In the genomic region with DNA sequence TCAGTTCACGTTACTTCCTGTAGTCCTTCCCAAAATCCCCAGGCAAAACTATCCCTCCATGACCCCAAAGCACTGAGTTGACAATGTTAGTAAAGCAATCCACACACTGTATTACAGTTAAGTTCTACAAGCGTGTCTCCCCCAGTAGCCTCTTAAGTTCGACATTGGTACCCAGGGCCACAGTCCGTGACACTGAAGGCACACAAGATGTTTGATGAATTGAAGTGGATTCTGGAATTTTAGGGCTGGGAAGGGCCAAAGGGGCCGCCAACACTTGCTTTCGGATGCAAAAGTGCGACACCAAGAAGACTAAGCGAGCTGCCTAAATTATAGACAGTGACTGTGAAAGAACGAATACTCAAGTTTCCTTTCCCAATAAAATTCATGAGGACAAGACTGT, we compare ENCODE assay signal across 10 cellular contexts. TPM values are rescaled to one million over a fixed set of nuclear protein-coding genes. Genes with fewer than 3 reads are reported as not detected.
DNase-seq lines count a peak whose midpoint lies in the region; ATAC-seq, FAIRE-seq and TF ChIP-seq lines count a peak whose summit lies in the region.
"Had no signal": no experiment of that assay in that cellular context is flagged by ENCODE, and none has a peak within 500 bp of the region (broad histone marks: within the 10 kb centered on the region; RNA-seq: fewer than 3 reads in every experiment).

No MANE protein-coding gene starts in this region.

- no peak overlapping the region for H2AFZ ChIP-seq in astrocyte (ENCODE audit: low read depth, low read length)

- no peak for ATAC-seq in activated naive CD8-positive, alpha-beta T cell treated with anti-CD3 and anti-CD28 coated beads, Interleukin-2, amount 10 ng/mL, durations not matched to agents 7 days and 5 days (ENCODE audit: low read depth)
- ATAC-seq in activated naive CD8-positive, alpha-beta T cell treated with anti-CD3 and anti-CD28 coated beads, Interleukin-2, amount 50 U/mL, for 24 hours: no peak
- no peak for ATAC-seq in GM21737 (IDR thresholded peaks at IDR 0.05; ENCODE audit: unreplicated experiment)
- no peak for ATAC-seq in GM21423 (IDR thresholded peaks at IDR 0.05; ENCODE audit: unreplicated experiment)

- H3K9me3 Mint-ChIP-seq in activated naive CD8-positive, alpha-beta T cell treated with anti-CD3 and anti-CD28 coated beads, Interleukin-2, amount 10 ng/mL, durations not matched to agents 7 days and 5 days: no peaks in the 10 kb centered on the region
- H3K9me3 Mint-ChIP-seq in activated naive CD8-positive, alpha-beta T cell treated with anti-CD3 and anti-CD28 coated beads, Interleukin-2, amount 50 U/mL, for 24 hours: no peaks in the 10 kb centered on the region
- H3K9me3 Mint-ChIP-seq in astrocyte (ENCODE audit: unreplicated experiment) (no peaks in the 10 kb centered on the region), type B pancreatic cell (no peaks in the 10 kb centered on the region), mesothelial cell of epicardium (no peaks in the 10 kb centered on the region)
- H3K9me3 Mint-ChIP-seq: naive B cell had no signal

- H3K79me2 ChIP-seq in astrocyte (ENCODE audit: insufficient read depth, low read length): peaks cover 90% of the 10 kb centered on the region

- TF ChIP-seq CTCF in astrocyte (IDR thresholded peaks at IDR 0.05; ENCODE audit: insufficient read depth, low read depth, low read length) (no peak), kidney (IDR thresholded peaks at IDR 0.05; ENCODE audit: borderline replicate concordance, extremely low read depth, insufficient read depth) (no peak), type B pancreatic cell (conservative IDR thresholded peaks at IDR 0.05) (peak; percentile 9), mesothelial cell of epicardium (IDR thresholded peaks at IDR 0.05; ENCODE audit: unreplicated experiment) (no peak)

- peaks cover 67% of the 10 kb centered on the region for H4K20me1 ChIP-seq in astrocyte (ENCODE audit: insufficient read depth, low read length)

- H3K36me3 ChIP-seq in astrocyte (ENCODE audit: insufficient read depth, low read length) (no peaks in the 10 kb centered on the region), kidney (ENCODE audit: control insufficient read depth in 1 of 2, insufficient read depth in 2 of 2, low read length in 2 of 2) (no peaks in the 10 kb centered on the region)

- H3K27ac ChIP-seq in astrocyte (ENCODE audit: low read depth, low read length): no peak overlapping the region
- no peak overlapping the region for H3K27ac ChIP-seq in kidney (ENCODE audit: low read depth in 2 of 2, low read length in 2 of 2)

- H3K27me3 Mint-ChIP-seq in activated naive CD8-positive, alpha-beta T cell treated with anti-CD3 and anti-CD28 coated beads, Interleukin-2, amount 10 ng/mL, durations not matched to agents 7 days and 5 days: no peaks in the 10 kb centered on the region
- H3K27me3 Mint-ChIP-seq in activated naive CD8-positive, alpha-beta T cell treated with anti-CD3 and anti-CD28 coated beads, Interleukin-2, amount 50 U/mL, for 24 hours: no peaks in the 10 kb centered on the region
- H3K27me3 Mint-ChIP-seq in astrocyte (ENCODE audit: low read depth, unreplicated experiment) (no peaks in the 10 kb centered on the region), type B pancreatic cell (no peaks in the 10 kb centered on the region), mesothelial cell of epicardium (ENCODE audit: low read depth) (no peaks in the 10 kb centered on the region)
- H3K27me3 Mint-ChIP-seq: naive B cell had no signal

- POLR2A ChIA-PET in activated naive CD8-positive, alpha-beta T cell treated with anti-CD3 and anti-CD28 coated beads, Interleukin-2, amount 10 ng/mL, durations not matched to agents 7 days and 5 days (lab: Charles Lee): interaction anchor here (0.6 kb wide), 1 partner anchor 142 kb away, joined by 5 read pairs; no protein-coding TSS in a partner anchor

- no peaks in the 10 kb centered on the region for H3K9me3 ChIP-seq in astrocyte (ENCODE audit: insufficient read depth, low read depth, low read length)
- H3K9me3 ChIP-seq in kidney (ENCODE audit: control insufficient read depth in 1 of 2, low read length in 2 of 2): no peaks in the 10 kb centered on the region

- no peaks in the 10 kb centered on the region for H3K27me3 ChIP-seq in astrocyte (ENCODE audit: insufficient read depth, low read length)

- peaks cover 33% of the 10 kb centered on the region for H3K4me1 Mint-ChIP-seq in activated naive CD8-positive, alpha-beta T cell treated with anti-CD3 and anti-CD28 coated beads, Interleukin-2, amount 10 ng/mL, durations not matched to agents 7 days and 5 days
- H3K4me1 Mint-ChIP-seq in activated naive CD8-positive, alpha-beta T cell treated with anti-CD3 and anti-CD28 coated beads, Interleukin-2, amount 50 U/mL, for 24 hours: peaks cover 40% of the 10 kb centered on the region
- H3K4me1 Mint-ChIP-seq in astrocyte (ENCODE audit: low read depth, unreplicated experiment) (peaks cover 37% of the 10 kb centered on the region), type B pancreatic cell (ENCODE audit: unreplicated experiment) (peaks cover 50% of the 10 kb centered on the region), mesothelial cell of epicardium (peaks cover 29% of the 10 kb centered on the region)

- H3K9ac ChIP-seq in astrocyte (ENCODE audit: low read length): peak overlapping the region; percentile 99
- H3K9ac ChIP-seq in kidney (ENCODE audit: low read length in 2 of 2): no peak overlapping the region

- H3K36me3 Mint-ChIP-seq in activated naive CD8-positive, alpha-beta T cell treated with anti-CD3 and anti-CD28 coated beads, Interleukin-2, amount 10 ng/mL, durations not matched to agents 7 days and 5 days: peaks cover 8% of the 10 kb centered on the region
- peaks cover 19% of the 10 kb centered on the region for H3K36me3 Mint-ChIP-seq in activated naive CD8-positive, alpha-beta T cell treated with anti-CD3 and anti-CD28 coated beads, Interleukin-2, amount 50 U/mL, for 24 hours (ENCODE audit: low read depth)
- no peaks in the 10 kb centered on the region for H3K36me3 Mint-ChIP-seq in astrocyte (ENCODE audit: low read depth, unreplicated experiment)
- peaks cover 4% of the 10 kb centered on the region for H3K36me3 Mint-ChIP-seq in type B pancreatic cell
- H3K36me3 Mint-ChIP-seq in mesothelial cell of epicardium: peaks cover 3% of the 10 kb centered on the region
- H3K36me3 Mint-ChIP-seq: naive B cell had no signal

- H3K27ac Mint-ChIP-seq in activated naive CD8-positive, alpha-beta T cell treated with anti-CD3 and anti-CD28 coated beads, Interleukin-2, amount 10 ng/mL, durations not matched to agents 7 days and 5 days: peak overlapping the region; percentile 9
- no peak overlapping the region for H3K27ac Mint-ChIP-seq in activated naive CD8-positive, alpha-beta T cell treated with anti-CD3 and anti-CD28 coated beads, Interleukin-2, amount 50 U/mL, for 24 hours
- no peak overlapping the region for H3K27ac Mint-ChIP-seq in astrocyte (ENCODE audit: unreplicated experiment)
- no peak overlapping the region for H3K27ac Mint-ChIP-seq in type B pancreatic cell
- H3K27ac Mint-ChIP-seq in mesothelial cell of epicardium: no peak overlapping the region

- H3K4me3 ChIP-seq in astrocyte (ENCODE audit: insufficient read depth, low read depth, low read length) (peak overlapping the region; percentile 96), kidney (ENCODE audit: low read length in 2 of 2) (peak overlapping the region; percentile 79 to 85)

- FAIRE-seq in astrocyte (lab: Jason Lieb, UNC): no peak
- no peak for FAIRE-seq in kidney (lab: Jason Lieb, UNC)

- no peak for DNase-seq in activated naive CD8-positive, alpha-beta T cell treated with anti-CD3 and anti-CD28 coated beads, Interleukin-2, amount 10 ng/mL, durations not matched to agents 7 days and 5 days
- DNase-seq in activated naive CD8-positive, alpha-beta T cell treated with anti-CD3 and anti-CD28 coated beads, Interleukin-2, amount 50 U/mL, for 24 hours: no peak
- DNase-seq in astrocyte (ENCODE audit: low read depth) (no peak), kidney (no peak), type B pancreatic cell (ENCODE audit: extremely low spot score, unreplicated experiment) (no peak), mesothelial cell of epicardium (ENCODE audit: low spot score in 2 of 2, unreplicated experiment in 2 of 2) (no peak)
- DNase-seq: activated CD4-positive, CD25-positive, alpha-beta regulatory T cell treated with anti-CD3 and anti-CD28 coated beads, Interleukin-2, amount 50 U/mL, for 72 hours had no signal

- H3K4me1 ChIP-seq in astrocyte (ENCODE audit: insufficient read depth, low read length) (peaks cover 20% of the 10 kb centered on the region), kidney (ENCODE audit: control insufficient read depth in 1 of 2, insufficient read depth in 1 of 2, low read depth in 1 of 2, low read length in 2 of 2) (peaks cover 14 to 16% of the 10 kb centered on the region in 2 donors)

- H3K4me2 ChIP-seq in astrocyte (ENCODE audit: low read length): peak overlapping the region; percentile 96

- intact Hi-C loops in kidney (cut with DNase I): no loop called here

- no peak overlapping the region for H3K4me3 Mint-ChIP-seq in activated naive CD8-positive, alpha-beta T cell treated with anti-CD3 and anti-CD28 coated beads, Interleukin-2, amount 10 ng/mL, durations not matched to agents 7 days and 5 days
- H3K4me3 Mint-ChIP-seq in activated naive CD8-positive, alpha-beta T cell treated with anti-CD3 and anti-CD28 coated beads, Interleukin-2, amount 50 U/mL, for 24 hours: no peak overlapping the region
- H3K4me3 Mint-ChIP-seq in astrocyte (ENCODE audit: unreplicated experiment) (no peak overlapping the region), type B pancreatic cell (no peak overlapping the region), mesothelial cell of epicardium (no peak overlapping the region)

RNA-seq across cellular contexts. Expression of a gene that starts 1.5 kb away (rescaled TPM):
- 10 to 100 TPM; 74.7 to 75.7 TPM for total RNA-seq in activated naive CD8-positive, alpha-beta T cell treated with anti-CD3 and anti-CD28 coated beads, Interleukin-2, amount 10 ng/mL, durations not matched to agents 7 days and 5 days
- 135 and 137 TPM in 2 replicates for total RNA-seq in astrocyte
- 96.7 TPM for total RNA-seq in kidney
- 31.8 TPM for polyA plus RNA-seq in kidney (ENCODE audit: insufficient read depth, low read depth, low replicate concordance)
- total RNA-seq in type B pancreatic cell (ENCODE audit: low replicate concordance): 125 and 150 TPM in 2 replicates
- 99.7 to 115 TPM (median 107 TPM) in 3 replicates for total RNA-seq in mesothelial cell of epicardium

RNA-seq across cellular contexts. Expression of a gene that starts 2.0 kb away (rescaled TPM):
- 10 to 100 TPM; 28.3 to 32.6 TPM for total RNA-seq in activated naive CD8-positive, alpha-beta T cell treated with anti-CD3 and anti-CD28 coated beads, Interleukin-2, amount 10 ng/mL, durations not matched to agents 7 days and 5 days
- 11.4 and 16.9 TPM in 2 replicates for total RNA-seq in astrocyte
- 0.94 TPM for total RNA-seq in kidney
- 1.5 TPM for polyA plus RNA-seq in kidney (ENCODE audit: insufficient read depth, low read depth, low replicate concordance)
- 20.7 and 48.8 TPM in 2 replicates for total RNA-seq in type B pancreatic cell (ENCODE audit: low replicate concordance)
- 29.7 to 31.0 TPM (median 30.1 TPM) in 3 replicates for total RNA-seq in mesothelial cell of epicardium
